ENCODE assay signal across 10 cellular contexts in the genomic region with DNA sequence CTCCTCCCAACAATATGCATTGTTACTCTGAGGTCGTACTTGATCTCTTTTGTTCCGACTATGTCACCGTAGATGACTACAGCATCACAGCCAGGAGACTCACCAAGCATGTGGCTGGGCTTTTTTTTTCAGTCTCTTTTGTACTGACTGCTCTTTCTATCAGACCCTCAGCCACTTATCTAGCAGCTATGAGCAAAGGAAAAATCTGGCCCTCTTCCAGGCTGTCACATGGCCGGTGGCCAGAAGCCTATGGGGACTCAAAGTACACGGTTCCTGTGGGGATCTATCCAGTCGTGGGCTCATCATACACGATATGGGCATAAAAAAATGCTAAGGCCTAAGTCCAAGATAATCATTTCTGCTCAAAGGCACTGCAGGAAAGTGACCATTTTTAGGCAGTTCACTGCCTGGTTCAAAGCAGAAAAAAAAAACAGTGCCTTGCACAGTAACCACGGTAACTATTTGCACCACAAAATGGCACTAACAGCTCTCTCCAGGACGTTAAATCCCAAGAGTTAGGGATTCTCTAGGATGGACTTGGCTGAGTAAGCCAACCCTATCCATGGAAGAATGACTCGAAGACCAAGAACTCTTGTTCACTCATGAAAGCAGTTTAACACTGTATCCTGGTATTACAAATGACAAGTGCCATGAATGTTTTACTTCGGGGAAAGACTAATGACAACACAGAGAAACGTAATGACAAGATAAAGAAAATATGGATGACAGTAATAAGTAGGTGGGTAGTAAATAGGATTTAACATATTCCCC. TPM values are rescaled to one million over a fixed set of nuclear protein-coding genes. Genes with fewer than 3 reads are reported as not detected.
A peak's percentile ranks its signal among the peaks of the same experiment; 100 is the strongest.
DNase-seq lines count a peak whose midpoint lies in the region; ATAC-seq and TF ChIP-seq lines count a peak whose summit lies in the region.
"Had no signal": no experiment of that assay in that cellular context is flagged by ENCODE, and none has a peak within 500 bp of the region (broad histone marks: within the 10 kb centered on the region; RNA-seq: fewer than 3 reads in every experiment).

No MANE protein-coding gene starts in this region.

- H3K4me1 ChIP-seq in heart left ventricle, result peaks cover 0 to 15% (median 1%) of the 10 kb centered on the region in 12 donors
- peaks cover 0 to 12% of the 10 kb centered on the region in 2 donors for H3K4me1 ChIP-seq in thoracic aorta (ENCODE audit: control insufficient read depth in 1 of 2, low read depth in 2 of 2)

- H3K36me3 ChIP-seq in heart left ventricle (peaks cover 0 to 3% (median 0%) of the 10 kb centered on the region in 9 donors), thoracic aorta (no peaks in the 10 kb centered on the region)

- intact Hi-C loops in heart left ventricle (cut with DNase I), result no loop called here

- peak overlapping the region in 5 of 12 donors; percentile 16 to 42 (median 24) for H3K27ac ChIP-seq in heart left ventricle
- H3K27ac ChIP-seq in thoracic aorta, result no peak overlapping the region

- TF ChIP-seq POLR2A in heart left ventricle (IDR thresholded peaks at IDR 0.05), result no peak

- ATAC-seq in heart left ventricle (peak; percentile 84 to 93 (median 92)), thoracic aorta (ENCODE audit: insufficient number of reproducible peaks, low FRiP score, low read depth) (peak; percentile 76), GM19455 (IDR thresholded peaks at IDR 0.05; ENCODE audit: unreplicated experiment) (no peak)
- ATAC-seq: GM12878 had no signal

- 20 to 25% (median 22%) methylated on average over 12 of the region's 12 CpGs for WGBS in heart left ventricle, 4 donors

- no peaks in the 10 kb centered on the region for H3K27me3 ChIP-seq in heart left ventricle
- no peaks in the 10 kb centered on the region for H3K27me3 ChIP-seq in thoracic aorta (replicated peaks; ENCODE audit: insufficient read depth)

- peak; percentile 69 for DNase-seq in DMS79 treated with DMSO at 0.1 percent for 48 hours (lab: John Stamatoyannopoulos, UW)
- no peak for DNase-seq in DMS79 (lab: John Stamatoyannopoulos, UW)
- DNase-seq in SK-N-DZ (ENCODE audit: low spot score), result peak; percentile 16
- peak; percentile 39 to 70 (median 64) for DNase-seq in heart left ventricle
- no peak for DNase-seq in thoracic aorta (ENCODE audit: low spot score)
- DNase-seq in NCI-H1694 (lab: John Stamatoyannopoulos, UW), result no peak
- DNase-seq in stimulated activated CD4-positive, alpha-beta T cell treated with anti-CD3 and anti-CD28 coated beads, Interleukin-15, amount 100 ng/mL, for 24 hours, result no peak
- DNase-seq: HCEC 1CT had no signal

- TF ChIP-seq CTCF in heart left ventricle (IDR thresholded peaks at IDR 0.05) (no peak), thoracic aorta (IDR thresholded peaks at IDR 0.05) (no peak)

- H3K4me3 ChIP-seq in heart left ventricle (no peak overlapping the region), thoracic aorta (no peak overlapping the region)
- H3K4me3 ChIP-seq: GM12878 had no signal

- H3K9me3 ChIP-seq in heart left ventricle, result no peaks in the 10 kb centered on the region
- H3K9me3 ChIP-seq in thoracic aorta, result no peaks in the 10 kb centered on the region

RNA-seq across cellular contexts. Expression of a gene that starts 50.3 kb away (rescaled TPM):
- 17.1 and 23.3 TPM in 2 replicates for polyA plus RNA-seq in SK-N-DZ (2014; cell fraction: cytosol; rRNA removed)
- 11.5 and 13.0 TPM in 2 replicates for polyA plus RNA-seq in SK-N-DZ (2014; cell fraction: nucleus; rRNA removed)
- total RNA-seq in heart left ventricle, result 10 to 100 TPM; 13.6 to 26.0 (median 19.9) TPM
- 10 to 100 TPM in 1 of 2 donors, 1 to 10 TPM in 1; 7.2 to 24.9 TPM for polyA plus RNA-seq in heart left ventricle
- total RNA-seq in thoracic aorta, result 10 to 100 TPM in 1 of 2 donors, 1 to 10 TPM in 1; 4.5 to 12.3 TPM

Comparison
In these comparisons a context has a peak if more than half of its experiments do, and no peak if none do; other contexts are left out.
1. DNase-seq: peak in DMS79 treated with DMSO at 0.1 percent for 48 hours (single experiment), SK-N-DZ (single experiment) and heart left ventricle (5 of 5); none in DMS79 (single experiment), thoracic aorta (single experiment), NCI-H1694 (single experiment) and stimulated activated CD4-positive, alpha-beta T cell treated with anti-CD3 and anti-CD28 coated beads, Interleukin-15, amount 100 ng/mL, for 24 hours (single experiment).